Comparison of ENCODE assay signal across 8 cellular contexts in the genomic region with DNA sequence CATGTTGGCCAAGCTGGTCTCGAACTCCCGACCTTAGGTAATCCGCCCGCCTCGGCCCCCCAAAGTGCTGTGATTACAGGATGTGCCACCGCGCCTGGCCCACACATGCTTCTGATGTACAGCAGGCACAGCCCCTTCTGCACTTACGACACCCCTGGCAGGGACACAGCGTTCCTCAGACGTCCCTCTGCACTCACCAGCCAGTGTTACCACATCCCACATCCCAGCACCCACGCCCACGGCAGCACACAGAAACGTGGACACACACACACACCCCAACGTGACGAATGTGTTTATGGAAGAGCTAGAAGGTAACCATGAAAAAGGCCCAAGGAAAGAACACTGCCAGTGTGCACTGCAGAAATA. TPM values are rescaled to one million over a fixed set of nuclear protein-coding genes. Genes with fewer than 3 reads are reported as not detected.
DNase-seq lines count a peak whose midpoint lies in the region; ATAC-seq, FAIRE-seq and TF ChIP-seq lines count a peak whose summit lies in the region.

No MANE protein-coding gene starts in this region.

- FAIRE-seq in GM12878 (lab: Jason Lieb, UNC) (no peak), GM12891 (lab: Jason Lieb, UNC) (no peak)

- no peak overlapping the region for H3K27ac Mint-ChIP-seq in activated naive CD4-positive, alpha-beta T cell treated with anti-CD3 and anti-CD28 coated beads, Interleukin-2, amount 10 ng/mL, durations not matched to agents 7 days and 5 days

- in situ Hi-C loops in GM12878 (cut with MboI) = no loop called here

- H2AFZ ChIP-seq in GM12878 (ENCODE audit: control insufficient read depth, low read depth, low read length) = peak overlapping the region; percentile 25; the same call in 1 of the 2 replicates

- peaks cover 10% of the 10 kb centered on the region for H3K79me2 ChIP-seq in GM12878 (ENCODE audit: control insufficient read depth, insufficient read depth, low read length)

- BruUV-seq in GM12878 (replicated peaks; lab: Mats Ljungman, UMichigan) = no TSS peak

- POLR2A ChIA-PET in GM12878 (lab: Charles Lee) = interaction anchor here (1.2 kb wide), 1 partner anchor 230 kb away, joined by 5 read pairs; a partner anchor contains a TSS

- H3K36me3 ChIP-seq in GM12878 (ENCODE audit: control insufficient read depth in 2 of 2, insufficient read depth in 2 of 2, low read length in 1 of 2) = no peaks in the 10 kb centered on the region
- peaks cover 2% of the 10 kb centered on the region for H3K36me3 ChIP-seq in mesodermal cell (ENCODE audit: control insufficient read depth, insufficient read depth, low read length)
- H3K36me3 ChIP-seq in aorta (ENCODE audit: control insufficient read depth in 1 of 2, insufficient read depth in 2 of 2, low read length in 1 of 2) = no peaks in the 10 kb centered on the region

- no peak overlapping the region for H3K4me3 ChIP-seq in GM12878
- peak overlapping the region; percentile 88 for H3K4me3 ChIP-seq in mesodermal cell (ENCODE audit: extremely low read depth, insufficient read depth, low read length, poor library complexity, severe bottlenecking)
- peak overlapping the region in 1 of 2 donors; percentile 82 for H3K4me3 ChIP-seq in aorta (ENCODE audit: low read length in 2 of 2)

- WGBS in GM12878 (ENCODE audit: insufficient coverage, insufficient replicate concordance, low lambda C conversion rate, missing lambda C conversion rate) = 85% methylated on average over 14 of the region's 15 CpGs
- 97 to 98% methylated on average over 7 to 11 of the region's 15 CpGs for WGBS in mesodermal cell (ENCODE audit: insufficient coverage in 2 of 2), 2 experiments
- WGBS in aorta, 2 donors = 80 to 82% methylated on average over 15 of the region's 15 CpGs

- H3K27ac ChIP-seq in GM12878 (ENCODE audit: control insufficient read depth, insufficient read depth) (no peak overlapping the region), mesodermal cell (ENCODE audit: low read depth, low read length, severe bottlenecking) (no peak overlapping the region), aorta (ENCODE audit: low read depth in 1 of 2, low read length in 2 of 2) (no peak overlapping the region)

- TF ChIP-seq EP300 in GM12878 (IDR thresholded peaks at IDR 0.05; ENCODE audit: borderline replicate concordance in 1 of 2, control insufficient read depth in 1 of 2, low read depth in 2 of 2, low read length in 2 of 2) = no peak

- H3K9me3 Mint-ChIP-seq in activated naive CD4-positive, alpha-beta T cell treated with anti-CD3 and anti-CD28 coated beads, Interleukin-2, amount 10 ng/mL, durations not matched to agents 7 days and 5 days = no peaks in the 10 kb centered on the region

- TF ChIP-seq CTCF in GM12878 (IDR thresholded peaks at IDR 0.05 in 2 of 3, conservative IDR thresholded peaks at IDR 0.05 in 1 of 3; ENCODE audit: control insufficient read depth in 2 of 3, extremely low read depth in 1 of 3, insufficient read depth in 1 of 3, low read depth in 3 of 3, low read length in 3 of 3) = no peak

- H3K4me2 ChIP-seq in GM12878 (ENCODE audit: control insufficient read depth, insufficient read depth) = peak overlapping the region; percentile 64; the same call in 1 of the 2 replicates

- RAD21 ChIA-PET in GM12878 (lab: Charles Lee; ENCODE audit: unreplicated experiment) = interaction anchor here (0.9 to 1.5 kb wide), 2 partner anchors 13 to 52 kb away, joined by 4 to 5 read pairs; a partner anchor contains a TSS

- TF ChIP-seq POLR2A in GM12878 (IDR thresholded peaks at IDR 0.05; ENCODE audit: low read depth, low read length) = no peak
- no peak for TF ChIP-seq POLR2A in GM18505 (IDR thresholded peaks at IDR 0.05; ENCODE audit: borderline replicate concordance, extremely low read depth, insufficient read depth, insufficient read length)
- TF ChIP-seq POLR2A in GM12891 (IDR thresholded peaks at IDR 0.05; ENCODE audit: low read depth, low read length) = no peak

- peaks cover 24% of the 10 kb centered on the region for H3K4me1 Mint-ChIP-seq in activated naive CD4-positive, alpha-beta T cell treated with anti-CD3 and anti-CD28 coated beads, Interleukin-2, amount 10 ng/mL, durations not matched to agents 7 days and 5 days

- H3K27me3 ChIP-seq in GM12878 (replicated peaks in 1 of 2; ENCODE audit: control insufficient read depth in 2 of 2, insufficient read depth in 2 of 2, low read length in 1 of 2) (no peaks in the 10 kb centered on the region), aorta (ENCODE audit: control insufficient read depth in 1 of 2, insufficient read depth in 2 of 2, low read length in 1 of 2) (no peaks in the 10 kb centered on the region)

- peak overlapping the region; percentile 93 for H3K4me3 Mint-ChIP-seq in activated naive CD4-positive, alpha-beta T cell treated with anti-CD3 and anti-CD28 coated beads, Interleukin-2, amount 10 ng/mL, durations not matched to agents 7 days and 5 days

- H3K9me3 ChIP-seq in GM12878 (replicated peaks; ENCODE audit: control insufficient read depth, insufficient read depth, low read length) (no peaks in the 10 kb centered on the region), mesodermal cell (ENCODE audit: control insufficient read depth, low read length) (no peaks in the 10 kb centered on the region), aorta (ENCODE audit: control insufficient read depth, low read length) (no peaks in the 10 kb centered on the region)

- DNase-seq in activated naive CD4-positive, alpha-beta T cell treated with anti-CD3 and anti-CD28 coated beads, Interleukin-2, amount 10 ng/mL, durations not matched to agents 7 days and 5 days = no peak
- DNase-seq in activated naive CD4-positive, alpha-beta T cell treated with anti-CD3 and anti-CD28 coated beads, Interleukin-2, amount 50 U/mL, for 16 hours = no peak
- no peak for DNase-seq in GM12878 (ENCODE audit: low read depth, low spot score)
- peak in 1 of 2 donors; percentile 53 for DNase-seq in aorta
- no peak for DNase-seq in GM12891 (ENCODE audit: insufficient read length, low spot score)

- no peaks in the 10 kb centered on the region for H4K20me1 ChIP-seq in GM12878 (ENCODE audit: control insufficient read depth, insufficient read depth)

- H3K27me3 Mint-ChIP-seq in activated naive CD4-positive, alpha-beta T cell treated with anti-CD3 and anti-CD28 coated beads, Interleukin-2, amount 10 ng/mL, durations not matched to agents 7 days and 5 days = peaks cover 16% of the 10 kb centered on the region

- no peak overlapping the region for H3K9ac ChIP-seq in GM12878 (ENCODE audit: control insufficient read depth, insufficient read depth, low read length)

- H3K4me1 ChIP-seq in GM12878 (ENCODE audit: control insufficient read depth, insufficient read depth, low read length) (no peaks in the 10 kb centered on the region), mesodermal cell (ENCODE audit: control insufficient read depth, insufficient read depth, low read length, poor library complexity, severe bottlenecking) (no peaks in the 10 kb centered on the region), aorta (ENCODE audit: control insufficient read depth in 1 of 2, insufficient read depth in 2 of 2, low read length in 2 of 2) (no peaks in the 10 kb centered on the region)

- CTCF ChIA-PET in activated naive CD4-positive, alpha-beta T cell treated with anti-CD3 and anti-CD28 coated beads, Interleukin-2, amount 10 ng/mL, durations not matched to agents 7 days and 5 days (lab: Charles Lee) = no interaction called here
- CTCF ChIA-PET in GM12878 (lab: Yijun Ruan, JAX) = interaction anchor here (0.8 to 1.2 kb wide), 2 partner anchors 19 to 79 kb away, joined by 3 to 4 read pairs; no protein-coding TSS in a partner anchor

- SMC1A ChIA-PET in GM12878 (lab: Charles Lee; ENCODE audit: uncharacterized antibody, unreplicated experiment) = interaction anchor here (0.8 to 1.6 kb wide), 5 partner anchors 13 to 686 kb away, joined by 3 to 7 read pairs (median 3); no protein-coding TSS in a partner anchor

- intact Hi-C loops in GM12878 (cut with micrococcal nuclease; ENCODE audit: unreplicated experiment) = no loop called here
- intact Hi-C loops in aorta (cut with DNase I) = no loop called here

- no peak for TF ChIP-seq RAD21 in GM12878 (IDR thresholded peaks at IDR 0.05; ENCODE audit: insufficient read depth, low read depth, low read length)

- no peak for ATAC-seq in GM12878
- ATAC-seq in aorta (ENCODE audit: low FRiP score) = peak; percentile 62
- ATAC-seq in GM18505 (IDR thresholded peaks at IDR 0.05; ENCODE audit: unreplicated experiment) = no peak
- no peak for ATAC-seq in HG03108 (IDR thresholded peaks at IDR 0.05; ENCODE audit: unreplicated experiment)

- peaks cover 1% of the 10 kb centered on the region for H3K36me3 Mint-ChIP-seq in activated naive CD4-positive, alpha-beta T cell treated with anti-CD3 and anti-CD28 coated beads, Interleukin-2, amount 10 ng/mL, durations not matched to agents 7 days and 5 days

RNA-seq across cellular contexts. Expression of a gene that starts 0.6 kb away (rescaled TPM):
- 57.3 and 60.8 TPM in 2 replicates for total RNA-seq in GM12878 (2013; cell fraction: nucleolus; rRNA removed)
- 14.3 and 16.5 TPM in 2 replicates for total RNA-seq in GM12878 (2014; rRNA removed)
- total RNA-seq in GM12878 (2014; rRNA removed; fragmentation: Illumina TruSeq; extraction: Trizol) = 6.7 and 7.0 TPM in 2 replicates
- total RNA-seq in GM12878 (2021) = 39.9 and 50.6 TPM in 2 replicates
- polyA plus RNA-seq in GM12878 (2011; ENCODE audit: low read depth) = 15.0 TPM
- polyA plus RNA-seq in GM12878 (2011; rRNA removed) = 3.7 and 7.4 TPM in 2 replicates
- polyA plus RNA-seq in GM12878 (2011; cell fraction: cytosol; rRNA removed) = 9.0 and 9.1 TPM in 2 replicates
- polyA plus RNA-seq in GM12878 (2011; cell fraction: nucleus; rRNA removed) = 29.1 and 37.5 TPM in 2 replicates
- 20.4 and 23.6 TPM in 2 replicates for polyA plus RNA-seq in GM12878 (2012)
- polyA plus RNA-seq in GM12878 (2014; fragmentation: Illumina TruSeq; extraction: Trizol) = 6.9 and 11.3 TPM in 2 replicates
- 1 to 10 TPM; 6.0 to 7.7 TPM for polyA plus RNA-seq in GM12878 (2014; fragmentation: Nextera tagmentation; extraction: Ambion mirVana)
- 13.5 and 20.1 TPM in 2 replicates for polyA plus RNA-seq in GM12878 (2014; rRNA removed)
- polyA plus RNA-seq in GM12878 (2016; fragmentation: Nextera tagmentation; extraction: Ambion mirVana) = 10 to 100 TPM; 27.5 to 28.1 TPM
- polyA minus RNA-seq in GM12878 (2011; rRNA and poly(A)+ RNA removed) = 8.6 and 15.8 TPM in 2 replicates
- 8.3 and 15.6 TPM in 2 replicates for polyA minus RNA-seq in GM12878 (2011; cell fraction: cytosol; rRNA and poly(A)+ RNA removed)
- polyA minus RNA-seq in GM12878 (2011; cell fraction: nucleus; rRNA and poly(A)+ RNA removed) = 16.0 and 26.5 TPM in 2 replicates
- 38.0 TPM for polyA plus RNA-seq in mesodermal cell (2013, experiment 1 of 2)
- 26.4 TPM for polyA plus RNA-seq in mesodermal cell (2013, experiment 2 of 2)
- total RNA-seq in aorta = 10 to 100 TPM; 19.9 to 27.5 TPM
- 1 to 10 TPM; 7.5 to 8.6 TPM for polyA plus RNA-seq in aorta
- 16.9 TPM for polyA plus RNA-seq in GM12891 (2012; ENCODE audit: low read depth, missing spikeins)

RNA-seq across cellular contexts. Expression of a gene that starts 14.4 kb away (rescaled TPM):
- total RNA-seq in GM12878 (2013; cell fraction: nucleolus; rRNA removed) = 0.76 TPM in 1 of 2 replicates, not detected in the other
- total RNA-seq in GM12878 (2014; rRNA removed) (0.06 and 0.54 TPM in 2 replicates), GM12878 (2014; rRNA removed; fragmentation: Illumina TruSeq; extraction: Trizol) (0.09 TPM in 1 of 2 replicates, not detected in the other), GM12878 (2021) (0.28 and 0.64 TPM in 2 replicates), aorta (1 to 10 TPM; 6.0 to 9.8 TPM)
- polyA plus RNA-seq in GM12878 (2011; ENCODE audit: low read depth) = 0.09 TPM
- polyA plus RNA-seq in GM12878 (2011; rRNA removed) (0.08 TPM in 1 of 2 replicates, not detected in the other), GM12878 (2014; fragmentation: Illumina TruSeq; extraction: Trizol) (0.16 and 0.19 TPM in 2 replicates), GM12878 (2014; fragmentation: Nextera tagmentation; extraction: Ambion mirVana) (not detected), GM12878 (2014; rRNA removed) (0.28 TPM in 1 of 2 replicates, not detected in the other), GM12878 (2016; fragmentation: Nextera tagmentation; extraction: Ambion mirVana) (under 1 TPM in 1 of 2 experiments, not detected in 1; 0.16 TPM), aorta (1 to 10 TPM; 3.4 to 4.5 TPM)
- 0.12 and 0.15 TPM in 2 replicates for polyA plus RNA-seq in GM12878 (2011; cell fraction: cytosol; rRNA removed)
- polyA plus RNA-seq in GM12878 (2011; cell fraction: nucleus; rRNA removed) = 0.19 TPM in 1 of 2 replicates, not detected in the other
- 0.09 and 0.22 TPM in 2 replicates for polyA plus RNA-seq in GM12878 (2012)
- 0.15 TPM in 1 of 2 replicates, not detected in the other for polyA minus RNA-seq in GM12878 (2011; rRNA and poly(A)+ RNA removed)
- polyA minus RNA-seq in GM12878 (2011; cell fraction: cytosol; rRNA and poly(A)+ RNA removed) = not detected in 2 replicates
- polyA minus RNA-seq in GM12878 (2011; cell fraction: nucleus; rRNA and poly(A)+ RNA removed) = not detected in 2 replicates
- 81.7 TPM for polyA plus RNA-seq in mesodermal cell (2013, experiment 1 of 2)
- polyA plus RNA-seq in mesodermal cell (2013, experiment 2 of 2) = 79.1 TPM
- 0.17 TPM for polyA plus RNA-seq in GM12891 (2012; ENCODE audit: low read depth, missing spikeins)

RNA-seq across cellular contexts. Expression of a gene that starts 31.0 kb away (rescaled TPM):
- total RNA-seq in GM12878 (2013; cell fraction: nucleolus; rRNA removed) = 5.0 and 6.4 TPM in 2 replicates
- total RNA-seq in GM12878 (2014; rRNA removed) (0.33 and 0.45 TPM in 2 replicates), GM12878 (2014; rRNA removed; fragmentation: Illumina TruSeq; extraction: Trizol) (0.13 and 0.14 TPM in 2 replicates), GM12878 (2021) (0.61 and 0.80 TPM in 2 replicates), aorta (1 to 10 TPM in 1 of 2 donors, under 1 TPM in 1; 0.19 to 1.1 TPM)
- not detected for polyA plus RNA-seq in GM12878 (2011; ENCODE audit: low read depth)
- polyA plus RNA-seq in GM12878 (2011; rRNA removed) (0.09 and 0.18 TPM in 2 replicates), GM12878 (2014; fragmentation: Illumina TruSeq; extraction: Trizol) (0.22 TPM in 1 of 2 replicates, not detected in the other), GM12878 (2014; fragmentation: Nextera tagmentation; extraction: Ambion mirVana) (under 1 TPM in 1 of 2 experiments, not detected in 1; 0.07 TPM), GM12878 (2014; rRNA removed) (0.33 and 0.54 TPM in 2 replicates), GM12878 (2016; fragmentation: Nextera tagmentation; extraction: Ambion mirVana) (under 1 TPM; 0.11 to 0.20 TPM), aorta (1 to 10 TPM in 1 of 2 donors, under 1 TPM in 1; 0.38 to 1.9 TPM)
- polyA plus RNA-seq in GM12878 (2011; cell fraction: cytosol; rRNA removed) = 0.15 and 0.22 TPM in 2 replicates
- 2.2 and 2.6 TPM in 2 replicates for polyA plus RNA-seq in GM12878 (2011; cell fraction: nucleus; rRNA removed)
- 0.42 and 0.46 TPM in 2 replicates for polyA plus RNA-seq in GM12878 (2012)
- 0.46 TPM in 1 of 2 replicates, not detected in the other for polyA minus RNA-seq in GM12878 (2011; rRNA and poly(A)+ RNA removed)
- polyA minus RNA-seq in GM12878 (2011; cell fraction: cytosol; rRNA and poly(A)+ RNA removed) = 0.80 TPM in 1 of 2 replicates, not detected in the other
- polyA minus RNA-seq in GM12878 (2011; cell fraction: nucleus; rRNA and poly(A)+ RNA removed) = 0.24 TPM in 1 of 2 replicates, not detected in the other
- polyA plus RNA-seq in mesodermal cell (2013, experiment 1 of 2) = 1.8 TPM
- polyA plus RNA-seq in mesodermal cell (2013, experiment 2 of 2) = 2.2 TPM
- 0.06 TPM for polyA plus RNA-seq in GM12891 (2012; ENCODE audit: low read depth, missing spikeins)

RNA-seq across cellular contexts. Expression of a gene that starts 51.0 kb away (rescaled TPM):
- 0.71 and 1.6 TPM in 2 replicates for total RNA-seq in GM12878 (2013; cell fraction: nucleolus; rRNA removed)
- total RNA-seq in GM12878 (2014; rRNA removed) = 0.54 and 0.90 TPM in 2 replicates
- total RNA-seq in GM12878 (2014; rRNA removed; fragmentation: Illumina TruSeq; extraction: Trizol) = 0.27 and 0.32 TPM in 2 replicates
- total RNA-seq in GM12878 (2021) = 0.64 and 0.67 TPM in 2 replicates
- 0.17 TPM for polyA plus RNA-seq in GM12878 (2011; ENCODE audit: low read depth)
- polyA plus RNA-seq in GM12878 (2011; rRNA removed) = 0.48 and 1.5 TPM in 2 replicates
- polyA plus RNA-seq in GM12878 (2011; cell fraction: cytosol; rRNA removed) = 2.2 and 2.3 TPM in 2 replicates
- polyA plus RNA-seq in GM12878 (2011; cell fraction: nucleus; rRNA removed) = 4.1 and 6.0 TPM in 2 replicates
- 0.32 and 0.88 TPM in 2 replicates for polyA plus RNA-seq in GM12878 (2012)
- polyA plus RNA-seq in GM12878 (2014; fragmentation: Illumina TruSeq; extraction: Trizol) = 0.04 TPM in 1 of 2 replicates, not detected in the other
- polyA plus RNA-seq in GM12878 (2014; fragmentation: Nextera tagmentation; extraction: Ambion mirVana) = under 1 TPM in 1 of 2 experiments, not detected in 1; 0.07 TPM
- 0.73 and 0.91 TPM in 2 replicates for polyA plus RNA-seq in GM12878 (2014; rRNA removed)
- polyA plus RNA-seq in GM12878 (2016; fragmentation: Nextera tagmentation; extraction: Ambion mirVana) = under 1 TPM; 0.12 to 0.49 TPM
- 1.1 and 1.8 TPM in 2 replicates for polyA minus RNA-seq in GM12878 (2011; rRNA and poly(A)+ RNA removed)
- polyA minus RNA-seq in GM12878 (2011; cell fraction: cytosol; rRNA and poly(A)+ RNA removed) = 1.6 and 2.1 TPM in 2 replicates
- 0.77 and 1.9 TPM in 2 replicates for polyA minus RNA-seq in GM12878 (2011; cell fraction: nucleus; rRNA and poly(A)+ RNA removed)
- 1.2 TPM for polyA plus RNA-seq in mesodermal cell (2013, experiment 1 of 2)
- polyA plus RNA-seq in mesodermal cell (2013, experiment 2 of 2) = 0.66 TPM
- total RNA-seq in aorta = under 1 TPM; 0.29 to 0.33 TPM
- polyA plus RNA-seq in aorta = 1 to 10 TPM in 1 of 2 donors, under 1 TPM in 1; 0.43 to 8.1 TPM
- polyA plus RNA-seq in GM12891 (2012; ENCODE audit: low read depth, missing spikeins) = 0.60 TPM
